10 cellular contexts compared by ENCODE assay signal in genomic region chr15:73602444-73602843, GRCh38. TPM values are rescaled to one million over a fixed set of nuclear protein-coding genes. Genes with fewer than 3 reads are reported as not detected.
DNase-seq lines count a peak whose midpoint lies in the region; ATAC-seq and TF ChIP-seq lines count a peak whose summit lies in the region.
"Had no signal": no experiment of that assay in that cellular context is flagged by ENCODE, and none has a peak within 500 bp of the region (broad histone marks: within the 10 kb centered on the region; RNA-seq: fewer than 3 reads in every experiment).

No MANE protein-coding gene starts in this region.

- H3K79me1 ChIP-seq in mesenchymal stem cell (replicated peaks; ENCODE audit: low read length, poor library complexity, severe bottlenecking), result peaks cover 13% of the 10 kb centered on the region

- TF ChIP-seq POLR2A in NB4 (IDR thresholded peaks at IDR 0.05; ENCODE audit: extremely low read depth, insufficient read length) (no peak), tibial nerve (IDR thresholded peaks at IDR 0.05) (no peak)

- H3K27ac ChIP-seq in coronary artery (peak overlapping the region; percentile 40 to 79), mesenchymal stem cell (ENCODE audit: low read length, poor library complexity, severe bottlenecking) (no peak overlapping the region), tibial nerve (peak overlapping the region in 3 of 4 donors; percentile 19 to 64 (median 62))

- no peak overlapping the region for H3K27ac Mint-ChIP-seq in stimulated activated naive B cell treated with anti-CD40 and anti-IgM and Interleukin-4, amounts not matched to agents 10 μg/mL and 1 μg/mL and 100 μg/mL, for 72 hours
- H3K27ac Mint-ChIP-seq: activated naive CD4-positive, alpha-beta T cell treated with anti-CD3 and anti-CD28 coated beads, Interleukin-2, amount 50 U/mL, for 72 hours; WTC11 had no signal

- peak overlapping the region; percentile 48 for H3K9ac ChIP-seq in mesenchymal stem cell (ENCODE audit: low read length)

- TF ChIP-seq EP300 in tibial nerve (IDR thresholded peaks at IDR 0.05), result no peak

- no peak overlapping the region for H4K8ac ChIP-seq in mesenchymal stem cell (ENCODE audit: low read length)

- H3K36me3 Mint-ChIP-seq in stimulated activated naive B cell treated with anti-CD40 and anti-IgM and Interleukin-4, amounts not matched to agents 10 μg/mL and 1 μg/mL and 100 μg/mL, for 72 hours, result peaks cover 0 to 7% of the 10 kb centered on the region in 2 donors
- H3K36me3 Mint-ChIP-seq: activated naive CD4-positive, alpha-beta T cell treated with anti-CD3 and anti-CD28 coated beads, Interleukin-2, amount 50 U/mL, for 72 hours; WTC11 had no signal

- H3K9me3 ChIP-seq in mesenchymal stem cell (ENCODE audit: control insufficient read depth, low read length) (no peaks in the 10 kb centered on the region), tibial nerve (no peaks in the 10 kb centered on the region)

- peaks cover 24 to 28% of the 10 kb centered on the region in 2 donors for H3K4me1 Mint-ChIP-seq in stimulated activated naive B cell treated with anti-CD40 and anti-IgM and Interleukin-4, amounts not matched to agents 10 μg/mL and 1 μg/mL and 100 μg/mL, for 72 hours

- no peak overlapping the region for H2BK5ac ChIP-seq in mesenchymal stem cell (ENCODE audit: low read depth, low read length, poor library complexity, severe bottlenecking)

- H3K4me3 Mint-ChIP-seq in stimulated activated naive B cell treated with anti-CD40 and anti-IgM and Interleukin-4, amounts not matched to agents 10 μg/mL and 1 μg/mL and 100 μg/mL, for 72 hours, result no peak overlapping the region
- H3K4me3 Mint-ChIP-seq: neural crest cell, WTC11 had no signal

- H2AFZ ChIP-seq in mesenchymal stem cell (ENCODE audit: low read depth, low read length), result no peak overlapping the region

- H3K9me3 Mint-ChIP-seq in stimulated activated naive B cell treated with anti-CD40 and anti-IgM and Interleukin-4, amounts not matched to agents 10 μg/mL and 1 μg/mL and 100 μg/mL, for 72 hours, result no peaks in the 10 kb centered on the region
- H3K9me3 Mint-ChIP-seq: activated naive CD4-positive, alpha-beta T cell treated with anti-CD3 and anti-CD28 coated beads, Interleukin-2, amount 50 U/mL, for 72 hours; neural crest cell; WTC11 had no signal

- TF ChIP-seq CTCF in NB4 (IDR thresholded peaks at IDR 0.05; ENCODE audit: low read depth, low read length), result no peak
- TF ChIP-seq CTCF in coronary artery (IDR thresholded peaks at IDR 0.05), result no peak
- TF ChIP-seq CTCF in tibial nerve (IDR thresholded peaks at IDR 0.05), result no peak

- DNase-seq in NB4 (ENCODE audit: low read depth) (peak; percentile 7), coronary artery (ENCODE audit: low spot score) (no peak), mesenchymal stem cell (peak; percentile 33), tibial nerve (ENCODE audit: low spot score in 2 of 2) (no peak), NCI-H1105 treated with DMSO at 0.1 percent for 48 hours (lab: John Stamatoyannopoulos, UW) (no peak), NCI-H128 (lab: John Stamatoyannopoulos, UW; ENCODE audit: unreplicated experiment) (no peak)
- no peak for DNase-seq in stimulated activated naive B cell treated with anti-CD40 and anti-IgM and Interleukin-4, amounts not matched to agents 10 μg/mL and 1 μg/mL and 100 μg/mL, for 72 hours

- H3K4me1 ChIP-seq in mesenchymal stem cell (ENCODE audit: control insufficient read depth, insufficient read depth, low read depth, low read length), result peaks cover 15% of the 10 kb centered on the region
- H3K4me1 ChIP-seq in tibial nerve, result peaks cover 0 to 78% (median 45%) of the 10 kb centered on the region in 4 donors

- no peak overlapping the region for H3K4me3 ChIP-seq in NB4 (ENCODE audit: low read depth, low read length)
- no peak overlapping the region for H3K4me3 ChIP-seq in coronary artery
- peak overlapping the region in 1 of 2 experiments; percentile 47 for H3K4me3 ChIP-seq in mesenchymal stem cell (ENCODE audit: insufficient read depth in 1 of 2, low read depth in 1 of 2, low read length in 2 of 2)
- no peak overlapping the region for H3K4me3 ChIP-seq in tibial nerve

- no peak overlapping the region for H2AK5ac ChIP-seq in mesenchymal stem cell (ENCODE audit: low read length, severe bottlenecking)

- no peaks in the 10 kb centered on the region for H3K27me3 ChIP-seq in mesenchymal stem cell (ENCODE audit: control insufficient read depth in 1 of 2, insufficient read depth in 1 of 2, low read length in 2 of 2)
- no peaks in the 10 kb centered on the region for H3K27me3 ChIP-seq in tibial nerve

- no peaks in the 10 kb centered on the region for H3K27me3 Mint-ChIP-seq in stimulated activated naive B cell treated with anti-CD40 and anti-IgM and Interleukin-4, amounts not matched to agents 10 μg/mL and 1 μg/mL and 100 μg/mL, for 72 hours

- H3K23ac ChIP-seq in mesenchymal stem cell (ENCODE audit: low read length in 2 of 2), result no peak overlapping the region

- H3K36me3 ChIP-seq in mesenchymal stem cell (ENCODE audit: control insufficient read depth in 1 of 2, insufficient read depth in 2 of 2, low read depth in 1 of 2, low read length in 2 of 2) (peaks cover 0 to 10% of the 10 kb centered on the region in 2 experiments), tibial nerve (no peaks in the 10 kb centered on the region)

- H4K91ac ChIP-seq in mesenchymal stem cell (ENCODE audit: low read length), result no peak overlapping the region

- no peak for ATAC-seq in stimulated activated naive B cell treated with anti-CD40 and anti-IgM and Interleukin-4, amounts not matched to agents 10 μg/mL and 1 μg/mL and 100 μg/mL, for 72 hours (replicated peaks)

- no peak overlapping the region for H2BK12ac ChIP-seq in mesenchymal stem cell (ENCODE audit: low read length in 2 of 2)

- H3K4me2 ChIP-seq in mesenchymal stem cell (ENCODE audit: low read length, poor library complexity, severe bottlenecking), result no peak overlapping the region

- WGBS in mesenchymal stem cell, result 0% methylated on average over 1 of the region's 1 CpG
- WGBS in tibial nerve, 2 donors, result 3 to 8% methylated on average over 1 of the region's 1 CpG

- H3K18ac ChIP-seq in mesenchymal stem cell (ENCODE audit: low read depth in 1 of 2, low read length in 2 of 2), result peak overlapping the region in 1 of 2 experiments; percentile 49

- H3K4ac ChIP-seq in mesenchymal stem cell (ENCODE audit: low read depth in 1 of 2, low read length in 2 of 2), result peak overlapping the region in 1 of 2 experiments; percentile 51

- no peak overlapping the region for H2BK120ac ChIP-seq in mesenchymal stem cell (ENCODE audit: low read depth, low read length)

- no peak overlapping the region for H3K14ac ChIP-seq in mesenchymal stem cell (ENCODE audit: low read length in 2 of 2)

- no peak overlapping the region for H2BK15ac ChIP-seq in mesenchymal stem cell (ENCODE audit: low read depth, poor library complexity, severe bottlenecking)

RNA-seq across cellular contexts. Expression of gene NPTN, which starts 30.7 kb away (rescaled TPM):
- 177 TPM for polyA plus RNA-seq in mesenchymal stem cell (2013, experiment 1 of 2)
- polyA plus RNA-seq in mesenchymal stem cell (2013, experiment 2 of 2), result 174 TPM
- total RNA-seq in tibial nerve, result 100 to 1,000 TPM in 2 of 4 donors, 10 to 100 TPM in 2; 84.3 to 118 (median 106) TPM

Comparison
In these comparisons a context has a peak if more than half of its experiments do, and no peak if none do; other contexts are left out.
1. DNase-seq: peak in NB4 (single experiment) and mesenchymal stem cell (single experiment); none in coronary artery (single experiment), tibial nerve (0 of 2), stimulated activated naive B cell treated with anti-CD40 and anti-IgM and Interleukin-4, amounts not matched to agents 10 μg/mL and 1 μg/mL and 100 μg/mL, for 72 hours (single experiment), NCI-H1105 treated with DMSO at 0.1 percent for 48 hours (single experiment) and NCI-H128 (single experiment).